19 cellular contexts compared by ENCODE assay signal in the genomic region with DNA sequence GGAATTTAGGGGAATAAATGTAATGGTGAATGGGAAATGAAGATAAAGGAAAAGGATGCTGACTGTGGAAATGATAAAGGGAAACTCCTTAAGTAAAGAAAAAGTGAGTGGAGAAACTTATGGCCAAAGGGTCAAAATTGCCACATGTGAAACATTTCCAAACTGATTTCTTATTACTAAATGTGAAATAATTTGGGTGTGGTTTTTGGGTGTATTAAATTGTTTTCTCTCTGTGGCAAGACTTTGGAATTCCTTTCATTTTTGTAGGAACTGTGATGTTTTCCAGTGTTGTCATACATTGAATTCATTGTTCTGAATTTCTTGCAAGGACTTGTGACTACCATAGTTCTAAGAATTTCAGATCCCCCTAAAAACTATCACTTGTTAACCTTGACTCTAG.
A peak's percentile ranks its signal among the peaks of the same experiment; 100 is the strongest.
DNase-seq lines count a peak whose midpoint lies in the region; ATAC-seq, FAIRE-seq and TF ChIP-seq lines count a peak whose summit lies in the region.
"Had no signal": no experiment of that assay in that cellular context is flagged by ENCODE, and none has a peak within 500 bp of the region (broad histone marks: within the 10 kb centered on the region; RNA-seq: fewer than 3 reads in every experiment).

No MANE protein-coding gene starts in this region.

- H2AFZ ChIP-seq in astrocyte (ENCODE audit: low read depth, low read length) (no peak overlapping the region), trophoblast cell (ENCODE audit: insufficient read depth, low read length, poor library complexity) (no peak overlapping the region)

- no peaks in the 10 kb centered on the region for H3K79me2 ChIP-seq in astrocyte (ENCODE audit: insufficient read depth, low read length)
- H3K79me2 ChIP-seq in trophoblast cell (ENCODE audit: control insufficient read depth, insufficient read depth, low read length, poor library complexity): no peaks in the 10 kb centered on the region

- H3K36me3 Mint-ChIP-seq in HFFc6 (ENCODE audit: low read depth): no peaks in the 10 kb centered on the region
- H3K36me3 Mint-ChIP-seq in astrocyte (ENCODE audit: low read depth, unreplicated experiment): no peaks in the 10 kb centered on the region
- H3K36me3 Mint-ChIP-seq: activated CD4-positive, alpha-beta memory T cell treated with anti-CD3 and anti-CD28 coated beads for 36 hours had no signal

- no peak for TF ChIP-seq CTCF in HFFc6 (IDR thresholded peaks at IDR 0.05)
- TF ChIP-seq CTCF in astrocyte (IDR thresholded peaks at IDR 0.05; ENCODE audit: insufficient read depth, low read depth, low read length): no peak
- TF ChIP-seq CTCF in fibroblast of the aortic adventitia (IDR thresholded peaks at IDR 0.05; ENCODE audit: insufficient read depth, low read length): no peak

- H3K14ac ChIP-seq in trophoblast cell (ENCODE audit: low read length): no peak overlapping the region

- H3K27me3 ChIP-seq in astrocyte (ENCODE audit: insufficient read depth, low read length): no peaks in the 10 kb centered on the region
- H3K27me3 ChIP-seq in trophoblast cell (ENCODE audit: insufficient read depth, low read length): no peaks in the 10 kb centered on the region
- H3K27me3 ChIP-seq: thyroid gland had no signal

- no peak overlapping the region for H2BK120ac ChIP-seq in trophoblast cell (ENCODE audit: insufficient read depth, low read length, poor library complexity)

- no peak overlapping the region for H2BK12ac ChIP-seq in trophoblast cell (ENCODE audit: low read length)

- H3K18ac ChIP-seq in trophoblast cell (ENCODE audit: low read length): no peak overlapping the region

- H4K91ac ChIP-seq in trophoblast cell (ENCODE audit: low read depth, low read length): no peak overlapping the region

- intact Hi-C loops in Right ventricle myocardium inferior (cut with DNase I): no loop called here

- H3K4me3 ChIP-seq in astrocyte (ENCODE audit: insufficient read depth, low read depth, low read length): no peak overlapping the region
- H3K4me3 ChIP-seq in fibroblast of the aortic adventitia (ENCODE audit: low read depth, low read length): no peak overlapping the region
- no peak overlapping the region for H3K4me3 ChIP-seq in trophoblast cell (ENCODE audit: low read depth, low read length)
- H3K4me3 ChIP-seq: mucosa of descending colon, thyroid gland had no signal

- no peak overlapping the region for H3K9ac ChIP-seq in astrocyte (ENCODE audit: low read length)
- no peak overlapping the region for H3K9ac ChIP-seq in trophoblast cell (ENCODE audit: low read length)

- no peaks in the 10 kb centered on the region for H3K27me3 Mint-ChIP-seq in HFFc6 (ENCODE audit: insufficient read depth)
- no peaks in the 10 kb centered on the region for H3K27me3 Mint-ChIP-seq in astrocyte (ENCODE audit: low read depth, unreplicated experiment)
- H3K27me3 Mint-ChIP-seq: activated CD4-positive, alpha-beta memory T cell treated with anti-CD3 and anti-CD28 coated beads for 36 hours; dendritic cell treated with granulocyte-macrophage colony-stimulating factor and Interleukin-4, amounts not matched to agents 40 ng/mL and 50 ng/mL, for 4 days had no signal

- no peak overlapping the region for H2BK5ac ChIP-seq in trophoblast cell (ENCODE audit: low read depth, low read length, poor library complexity)

- DNase-seq in HFFc6: peak; percentile 58
- DNase-seq in astrocyte (ENCODE audit: low read depth): peak; percentile 49
- peak; percentile 37 for DNase-seq in fibroblast of the aortic adventitia (ENCODE audit: low read depth)
- peak; percentile 17 for DNase-seq in stromal cell of bone marrow (ENCODE audit: low read depth)
- DNase-seq in pons (ENCODE audit: low spot score): no peak
- DNase-seq in trophoblast cell: no peak
- DNase-seq in Right ventricle myocardium inferior (ENCODE audit: missing footprints): no peak
- DNase-seq: activated CD4-positive, alpha-beta memory T cell treated with anti-CD3 and anti-CD28 coated beads for 36 hours; activated T-cell treated with anti-CD3 and anti-CD28 coated beads, Interleukin-2, amount 50 U/mL, for 72 hours; DMS79; erythroblast; left colon; mucosa of descending colon; NCI-H2081 treated with DMSO at 0.1 percent for 48 hours; NCI-H526 treated with DMSO at 0.1 percent for 48 hours; small intestine; thyroid gland had no signal

- H3K27ac ChIP-seq in astrocyte (ENCODE audit: low read depth, low read length) (no peak overlapping the region), trophoblast cell (ENCODE audit: low read depth, low read length) (no peak overlapping the region)
- H3K27ac ChIP-seq: C4-2B, thyroid gland had no signal

- peak overlapping the region; percentile 57; the same call in 1 of the 2 replicates for H3K27ac Mint-ChIP-seq in HFFc6
- peak overlapping the region; percentile 60 for H3K27ac Mint-ChIP-seq in astrocyte (ENCODE audit: unreplicated experiment)
- H3K27ac Mint-ChIP-seq: activated CD4-positive, alpha-beta memory T cell treated with anti-CD3 and anti-CD28 coated beads for 36 hours; activated T-cell treated with anti-CD3 and anti-CD28 coated beads, Interleukin-2, amount 50 U/mL, for 72 hours; dendritic cell treated with granulocyte-macrophage colony-stimulating factor and Interleukin-4, amounts not matched to agents 40 ng/mL and 50 ng/mL, for 4 days had no signal

- no peaks in the 10 kb centered on the region for H4K20me1 ChIP-seq in astrocyte (ENCODE audit: insufficient read depth, low read length)

- H3K4me1 Mint-ChIP-seq in HFFc6 (ENCODE audit: low read depth) (peaks cover 7% of the 10 kb centered on the region; the same call in 1 of the 2 replicates), astrocyte (ENCODE audit: low read depth, unreplicated experiment) (peaks cover 18% of the 10 kb centered on the region)

- H3K9me3 Mint-ChIP-seq in HFFc6: no peaks in the 10 kb centered on the region; the same call in 1 of the 2 replicates
- no peaks in the 10 kb centered on the region for H3K9me3 Mint-ChIP-seq in astrocyte (ENCODE audit: unreplicated experiment)
- H3K9me3 Mint-ChIP-seq: dendritic cell treated with granulocyte-macrophage colony-stimulating factor and Interleukin-4, amounts not matched to agents 40 ng/mL and 50 ng/mL, for 4 days had no signal

- no peak overlapping the region for H2AK5ac ChIP-seq in trophoblast cell (ENCODE audit: low read length)

- H3K9me3 ChIP-seq in astrocyte (ENCODE audit: insufficient read depth, low read depth, low read length): no peaks in the 10 kb centered on the region
- no peaks in the 10 kb centered on the region for H3K9me3 ChIP-seq in trophoblast cell (ENCODE audit: insufficient read depth, low read depth, low read length)
- H3K9me3 ChIP-seq: mucosa of descending colon, thyroid gland had no signal

- H3K4me1 ChIP-seq in astrocyte (ENCODE audit: insufficient read depth, low read length) (no peaks in the 10 kb centered on the region), trophoblast cell (ENCODE audit: control insufficient read depth in 1 of 2, insufficient read depth in 2 of 2, low read length in 2 of 2) (no peaks in the 10 kb centered on the region)
- H3K4me1 ChIP-seq: thyroid gland had no signal

- no peak overlapping the region for H4K12ac ChIP-seq in trophoblast cell (ENCODE audit: low read depth, low read length)

- H3K4me3 Mint-ChIP-seq in HFFc6 (no peak overlapping the region), astrocyte (ENCODE audit: unreplicated experiment) (no peak overlapping the region)
- H3K4me3 Mint-ChIP-seq: activated CD4-positive, alpha-beta memory T cell treated with anti-CD3 and anti-CD28 coated beads for 36 hours; activated T-cell treated with anti-CD3 and anti-CD28 coated beads, Interleukin-2, amount 50 U/mL, for 72 hours; dendritic cell treated with granulocyte-macrophage colony-stimulating factor and Interleukin-4, amounts not matched to agents 40 ng/mL and 50 ng/mL, for 4 days had no signal

- ATAC-seq in Right ventricle myocardium inferior: no peak
- ATAC-seq: activated T-cell treated with anti-CD3 and anti-CD28 coated beads, Interleukin-2, amount 50 U/mL, for 72 hours; left colon; mucosa of descending colon had no signal

- no peak overlapping the region for H4K8ac ChIP-seq in trophoblast cell (ENCODE audit: low read depth, low read length)

- peak overlapping the region; percentile 2 for H3K4me2 ChIP-seq in astrocyte (ENCODE audit: low read length)
- no peak overlapping the region for H3K4me2 ChIP-seq in trophoblast cell (ENCODE audit: low read length)

- no peaks in the 10 kb centered on the region for H3K79me1 ChIP-seq in trophoblast cell (ENCODE audit: low read length)

- H3K36me3 ChIP-seq in astrocyte (ENCODE audit: insufficient read depth, low read length) (no peaks in the 10 kb centered on the region), trophoblast cell (ENCODE audit: control insufficient read depth in 1 of 2, insufficient read depth in 2 of 2, low read length in 2 of 2) (no peaks in the 10 kb centered on the region)
- H3K36me3 ChIP-seq: thyroid gland had no signal

- H3K4ac ChIP-seq in trophoblast cell (ENCODE audit: low read depth, low read length): no peak overlapping the region

- H3K23ac ChIP-seq in trophoblast cell (ENCODE audit: low read length): no peak overlapping the region

- FAIRE-seq in astrocyte (lab: Jason Lieb, UNC): peak; percentile 66

Comparison
In these comparisons a context has a peak if more than half of its experiments do, and no peak if none do; other contexts are left out.
1. DNase-seq: peak in HFFc6 (single experiment), astrocyte (single experiment), fibroblast of the aortic adventitia (single experiment) and stromal cell of bone marrow (single experiment); none in pons (single experiment), trophoblast cell (0 of 2) and Right ventricle myocardium inferior (single experiment).